Comparison of ENCODE assay signal across 10 cellular contexts in genomic region chr14:88380405-88380804, GRCh38. TPM values are rescaled to one million over a fixed set of nuclear protein-coding genes. Genes with fewer than 3 reads are reported as not detected.
DNase-seq lines count a peak whose midpoint lies in the region; ATAC-seq and TF ChIP-seq lines count a peak whose summit lies in the region.
"Had no signal": no experiment of that assay in that cellular context is flagged by ENCODE, and none has a peak within 500 bp of the region (broad histone marks: within the 10 kb centered on the region; RNA-seq: fewer than 3 reads in every experiment).

No MANE protein-coding gene starts in this region.

- H3K9me3 ChIP-seq in HAP-1 = no peaks in the 10 kb centered on the region; the same call in 1 of the 2 replicates

- in situ Hi-C loops in HAP-1 (cut with MboI; ENCODE audit: low sequenced_read_pairs) = no loop called here

- H3K4me3 Mint-ChIP-seq in activated T-helper 17 cell treated with anti-CD3 and anti-CD28 coated beads, Interleukin-2, amount 50 U/mL, for 72 hours = no peak overlapping the region

- no peaks in the 10 kb centered on the region for H3K36me3 Mint-ChIP-seq in activated T-helper 17 cell treated with anti-CD3 and anti-CD28 coated beads, Interleukin-2, amount 50 U/mL, for 72 hours (ENCODE audit: low read depth)

- no peak overlapping the region for H3K27ac Mint-ChIP-seq in activated T-helper 17 cell treated with anti-CD3 and anti-CD28 coated beads, Interleukin-2, amount 50 U/mL, for 72 hours

- H3K36me3 ChIP-seq in HAP-1 (replicated peaks) = no peaks in the 10 kb centered on the region
- H3K36me3 ChIP-seq: pancreas had no signal

- peaks cover 15% of the 10 kb centered on the region for H3K27me3 ChIP-seq in HAP-1 (ENCODE audit: low read depth)
- H3K27me3 ChIP-seq: pancreas had no signal

- DNase-seq in AG09319 (ENCODE audit: extremely low read depth, low read depth) = no peak
- peak; percentile 12 for DNase-seq in GM20000 (ENCODE audit: low spot score)
- DNase-seq in RKO (ENCODE audit: low spot score) = peak; percentile 26
- peak; percentile 47 for DNase-seq in globus pallidus (ENCODE audit: low spot score)
- no peak for DNase-seq in activated naive CD4-positive, alpha-beta T cell treated with anti-CD3 and anti-CD28 coated beads, Interleukin-2, amount 50 U/mL, for 16 hours
- DNase-seq in HAP-1 (ENCODE audit: low spot score in 2 of 2) = no peak
- DNase-seq: NCI-H774, pancreas had no signal

- no peaks in the 10 kb centered on the region for H3K4me1 ChIP-seq in HAP-1
- H3K4me1 ChIP-seq: pancreas had no signal

- H3K9me3 Mint-ChIP-seq in activated T-helper 17 cell treated with anti-CD3 and anti-CD28 coated beads, Interleukin-2, amount 50 U/mL, for 72 hours = no peaks in the 10 kb centered on the region

- H3K27me3 Mint-ChIP-seq in activated T-helper 17 cell treated with anti-CD3 and anti-CD28 coated beads, Interleukin-2, amount 50 U/mL, for 72 hours = no peaks in the 10 kb centered on the region

- no peaks in the 10 kb centered on the region for H3K4me1 Mint-ChIP-seq in activated T-helper 17 cell treated with anti-CD3 and anti-CD28 coated beads, Interleukin-2, amount 50 U/mL, for 72 hours

- H3K4me3 ChIP-seq in HAP-1 = no peak overlapping the region
- H3K4me3 ChIP-seq: pancreas had no signal

- TF ChIP-seq CTCF in AG09319 (IDR thresholded peaks at IDR 0.05; ENCODE audit: low read depth, low read length) (peak; percentile 19), GM20000 (IDR thresholded peaks at IDR 0.05; ENCODE audit: extremely low read depth, missing control alignments) (no peak)

- ATAC-seq in GM18858 (IDR thresholded peaks at IDR 0.05; ENCODE audit: unreplicated experiment) = no peak
- no peak for ATAC-seq in activated T-helper 17 cell treated with anti-CD3 and anti-CD28 coated beads, Interleukin-2, amount 50 U/mL, for 72 hours (replicated peaks)

RNA-seq across cellular contexts. Expression of gene SPATA7, which starts 5.1 kb away (rescaled TPM):
- 1 to 10 TPM; 1.9 to 4.6 TPM for total RNA-seq in activated T-helper 17 cell treated with anti-CD3 and anti-CD28 coated beads, Interleukin-2, amount 50 U/mL, for 72 hours

RNA-seq across cellular contexts. Expression of gene KCNK10, which starts 57.3 kb away (rescaled TPM):
- total RNA-seq in activated T-helper 17 cell treated with anti-CD3 and anti-CD28 coated beads, Interleukin-2, amount 50 U/mL, for 72 hours = not detected

Comparison
In these comparisons a context has a peak if more than half of its experiments do, and no peak if none do; other contexts are left out.
1. DNase-seq: peak in GM20000 (single experiment), RKO (single experiment) and globus pallidus (single experiment); none in AG09319 (single experiment), activated naive CD4-positive, alpha-beta T cell treated with anti-CD3 and anti-CD28 coated beads, Interleukin-2, amount 50 U/mL, for 16 hours (single experiment) and HAP-1 (0 of 2).